27 cellular contexts compared by ENCODE assay signal in genomic region chr12:94990222-94990621, GRCh38. TPM values are rescaled to one million over a fixed set of nuclear protein-coding genes. Genes with fewer than 3 reads are reported as not detected.
DNase-seq lines count a peak whose midpoint lies in the region; ATAC-seq and TF ChIP-seq lines count a peak whose summit lies in the region.
"Had no signal": no experiment of that assay in that cellular context is flagged by ENCODE, and none has a peak within 500 bp of the region (broad histone marks: within the 10 kb centered on the region; RNA-seq: fewer than 3 reads in every experiment).

No MANE protein-coding gene starts in this region.

- ATAC-seq in activated CD8-positive, alpha-beta T cell treated with anti-CD3 and anti-CD28 coated beads, Interleukin-2, amount 10 ng/mL, durations not matched to agents 7 days and 5 days = no peak
- ATAC-seq: mucosa of descending colon had no signal

- CTCF ChIA-PET in activated naive CD4-positive, alpha-beta T cell treated with anti-CD3 and anti-CD28 coated beads for 36 hours (lab: Charles Lee) = interaction anchor here (0.6 to 1.2 kb wide), 4 partner anchors 11 to 544 kb away, joined by 3 to 4 read pairs (median 4); no protein-coding TSS in a partner anchor
- CTCF ChIA-PET in activated CD8-positive, alpha-beta T cell treated with anti-CD3 and anti-CD28 coated beads, Interleukin-2, amount 10 ng/mL, durations not matched to agents 7 days and 5 days (lab: Charles Lee) = interaction anchor here (1.1 to 1.9 kb wide), 2 partner anchors 9 to 13 kb away, joined by 3 to 6 read pairs; partner anchors contain the start of gene NDUFA12

- intact Hi-C loops in activated naive CD4-positive, alpha-beta T cell treated with anti-CD3 and anti-CD28 coated beads for 36 hours (cut with micrococcal nuclease) = no loop called here

- no peaks in the 10 kb centered on the region for H3K9me3 Mint-ChIP-seq in activated naive CD4-positive, alpha-beta T cell treated with anti-CD3 and anti-CD28 coated beads for 36 hours
- no peaks in the 10 kb centered on the region for H3K9me3 Mint-ChIP-seq in activated CD8-positive, alpha-beta T cell treated with anti-CD3 and anti-CD28 coated beads, Interleukin-2, amount 10 ng/mL, durations not matched to agents 7 days and 5 days (ENCODE audit: insufficient read depth)
- H3K9me3 Mint-ChIP-seq: dendritic cell treated with granulocyte-macrophage colony-stimulating factor and Interleukin-4, amounts not matched to agents 40 ng/mL and 50 ng/mL, for 4 days; neural crest cell; T-helper 1 cell treated with Interleukin-12 subunit alpha and Interleukin-12 subunit beta and Interleukin-4 antibody, amounts not matched to agents 30 μg/mL and 1 μg/mL, for 36 hours had no signal

- POLR2A ChIA-PET in activated CD8-positive, alpha-beta T cell treated with anti-CD3 and anti-CD28 coated beads, Interleukin-2, amount 10 ng/mL, durations not matched to agents 7 days and 5 days (lab: Charles Lee) = interaction anchor here (1.8 to 3.2 kb wide), 2 partner anchors 13 to 83 kb away, joined by 6 to 29 read pairs; partner anchors contain the start of genes NDUFA12 and NR2C1

- peaks cover 49% of the 10 kb centered on the region for H3K4me1 Mint-ChIP-seq in activated naive CD4-positive, alpha-beta T cell treated with anti-CD3 and anti-CD28 coated beads for 36 hours (ENCODE audit: low read depth)
- H3K4me1 Mint-ChIP-seq in activated CD8-positive, alpha-beta T cell treated with anti-CD3 and anti-CD28 coated beads, Interleukin-2, amount 10 ng/mL, durations not matched to agents 7 days and 5 days (ENCODE audit: low read depth) = peaks cover 50% of the 10 kb centered on the region
- H3K4me1 Mint-ChIP-seq: neural crest cell had no signal

- DNase-seq in activated naive CD4-positive, alpha-beta T cell treated with anti-CD3 and anti-CD28 coated beads for 36 hours = peak; percentile 33
- DNase-seq in activated naive CD4-positive, alpha-beta T cell (lab: John Stamatoyannopoulos, UW) = no peak
- DNase-seq in GM13976 (ENCODE audit: low spot score) (peak; percentile 36), iris pigment epithelial cell (ENCODE audit: low read depth) (peak; percentile 38), NCI-H1694 (lab: John Stamatoyannopoulos, UW) (no peak), HPDE6-E6E7 (ENCODE audit: extremely low spot score) (no peak)
- no peak for DNase-seq in activated CD8-positive, alpha-beta T cell treated with anti-CD3 and anti-CD28 coated beads, Interleukin-2, amount 10 ng/mL, durations not matched to agents 7 days and 5 days
- DNase-seq: activated CD4-positive, alpha-beta T cell treated with anti-CD3 and anti-CD28 coated beads for 1 hour; activated CD8-positive, alpha-beta memory T cell treated with anti-CD3 and anti-CD28 coated beads, Interleukin-2, amount 50 U/mL, for 4 hours; activated gamma-delta T cell treated with Interleukin-2 at 50 U/mL for 16 hours; Calu3; central memory CD4-positive, alpha-beta T cell; DND-41; esophagus squamous epithelium; foreskin melanocyte; GM23248; IMR-90; mucosa of descending colon; NCI-H1092 treated with DMSO at 0.1 percent for 48 hours; NCI-H187 treated with DMSO at 0.1 percent for 48 hours; NCI-H524 treated with DMSO at 0.1 percent for 48 hours; small intestine; stimulated activated CD4-positive, alpha-beta T cell treated with anti-CD3 and anti-CD28 coated beads, Interleukin-1b, Interleukin-23, amount 100 ng/mL, for 48 hours; upper lobe of left lung had no signal

- peaks cover 24% of the 10 kb centered on the region for H3K36me3 Mint-ChIP-seq in activated naive CD4-positive, alpha-beta T cell treated with anti-CD3 and anti-CD28 coated beads for 36 hours (ENCODE audit: low read depth)
- peaks cover 51% of the 10 kb centered on the region for H3K36me3 Mint-ChIP-seq in activated CD8-positive, alpha-beta T cell treated with anti-CD3 and anti-CD28 coated beads, Interleukin-2, amount 10 ng/mL, durations not matched to agents 7 days and 5 days (ENCODE audit: low read depth)

- H3K27me3 Mint-ChIP-seq in activated naive CD4-positive, alpha-beta T cell treated with anti-CD3 and anti-CD28 coated beads for 36 hours (ENCODE audit: low read depth) = no peaks in the 10 kb centered on the region
- H3K27me3 Mint-ChIP-seq in activated CD8-positive, alpha-beta T cell treated with anti-CD3 and anti-CD28 coated beads, Interleukin-2, amount 10 ng/mL, durations not matched to agents 7 days and 5 days (ENCODE audit: low read depth) = no peaks in the 10 kb centered on the region
- H3K27me3 Mint-ChIP-seq: dendritic cell treated with granulocyte-macrophage colony-stimulating factor and Interleukin-4, amounts not matched to agents 40 ng/mL and 50 ng/mL, for 4 days had no signal

- TF ChIP-seq CTCF in GM13976 (IDR thresholded peaks at IDR 0.05; ENCODE audit: borderline replicate concordance, control extremely low read depth, extremely low read depth, insufficient read depth, missing control alignments) = no peak

- in situ Hi-C loops in GM13976 (cut with MboI; ENCODE audit: low sequenced_read_pairs, unreplicated experiment) = no loop called here

- no peak overlapping the region for H3K4me3 Mint-ChIP-seq in activated naive CD4-positive, alpha-beta T cell treated with anti-CD3 and anti-CD28 coated beads for 36 hours
- H3K4me3 Mint-ChIP-seq in activated CD8-positive, alpha-beta T cell treated with anti-CD3 and anti-CD28 coated beads, Interleukin-2, amount 10 ng/mL, durations not matched to agents 7 days and 5 days = no peak overlapping the region
- H3K4me3 Mint-ChIP-seq: dendritic cell treated with granulocyte-macrophage colony-stimulating factor and Interleukin-4, amounts not matched to agents 40 ng/mL and 50 ng/mL, for 4 days; neural crest cell; T-helper 1 cell treated with Interleukin-12 subunit alpha and Interleukin-12 subunit beta and Interleukin-4 antibody, amounts not matched to agents 30 μg/mL and 1 μg/mL, for 36 hours had no signal

- H3K27ac Mint-ChIP-seq in activated naive CD4-positive, alpha-beta T cell treated with anti-CD3 and anti-CD28 coated beads for 36 hours = peak overlapping the region; percentile 47
- peak overlapping the region; percentile 67 for H3K27ac Mint-ChIP-seq in activated CD8-positive, alpha-beta T cell treated with anti-CD3 and anti-CD28 coated beads, Interleukin-2, amount 10 ng/mL, durations not matched to agents 7 days and 5 days
- H3K27ac Mint-ChIP-seq: dendritic cell treated with granulocyte-macrophage colony-stimulating factor and Interleukin-4, amounts not matched to agents 40 ng/mL and 50 ng/mL, for 4 days had no signal

RNA-seq across cellular contexts. Expression of gene NDUFA12, which starts 13.3 kb away (rescaled TPM):
- total RNA-seq in activated naive CD4-positive, alpha-beta T cell treated with anti-CD3 and anti-CD28 coated beads for 36 hours = 100 to 1,000 TPM; 147 to 160 TPM
- total RNA-seq in activated CD8-positive, alpha-beta T cell treated with anti-CD3 and anti-CD28 coated beads, Interleukin-2, amount 10 ng/mL, durations not matched to agents 7 days and 5 days = 100 to 1,000 TPM; 247 to 253 TPM

Comparison
In these comparisons a context has a peak if more than half of its experiments do, and no peak if none do; other contexts are left out.
1. DNase-seq: peak in activated naive CD4-positive, alpha-beta T cell treated with anti-CD3 and anti-CD28 coated beads for 36 hours (single experiment), GM13976 (single experiment) and iris pigment epithelial cell (single experiment); none in activated naive CD4-positive, alpha-beta T cell (0 of 4), activated CD8-positive, alpha-beta T cell treated with anti-CD3 and anti-CD28 coated beads, Interleukin-2, amount 10 ng/mL, durations not matched to agents 7 days and 5 days (single experiment), NCI-H1694 (single experiment) and HPDE6-E6E7 (single experiment).